Comparison of ENCODE assay signal across 22 cellular contexts in the genomic region with DNA sequence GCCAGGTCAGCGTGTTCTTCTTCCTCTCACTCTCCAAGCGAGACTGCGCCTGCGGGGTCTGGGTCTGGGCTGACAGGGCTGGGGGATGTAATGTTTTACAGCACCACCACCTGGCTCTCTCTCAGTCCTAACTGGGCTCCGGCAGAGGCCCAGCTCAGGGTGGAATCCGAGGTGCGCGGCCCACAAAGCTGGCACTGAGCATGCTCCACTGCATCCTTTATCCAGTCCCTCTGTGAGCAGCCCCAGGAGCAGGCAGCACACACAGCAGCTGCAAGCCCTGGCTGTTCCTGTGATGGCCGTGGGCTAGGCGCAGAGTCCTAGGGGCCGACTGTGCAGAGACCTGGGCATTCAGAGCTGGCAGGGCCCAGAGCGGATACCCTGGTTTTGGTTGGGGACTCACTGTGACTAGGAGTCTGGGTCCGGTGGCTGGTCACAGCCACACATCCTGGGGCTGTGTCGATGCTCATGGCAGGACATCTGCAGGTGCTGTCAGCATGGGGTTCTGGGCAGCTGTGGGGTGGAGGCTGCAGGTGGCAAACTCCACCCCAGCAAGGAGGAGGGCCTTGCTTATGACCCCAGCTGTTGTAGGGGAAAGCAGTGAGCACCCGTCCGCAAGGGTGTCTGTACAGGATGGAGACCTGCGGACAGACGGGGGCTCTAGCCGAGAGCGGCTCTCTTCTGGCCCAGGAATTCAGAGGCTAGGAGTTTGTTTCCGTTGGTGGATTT. TPM values are rescaled to one million over a fixed set of nuclear protein-coding genes. Genes with fewer than 3 reads are reported as not detected.
A peak's percentile ranks its signal among the peaks of the same experiment; 100 is the strongest.
DNase-seq lines count a peak whose midpoint lies in the region; ATAC-seq and TF ChIP-seq lines count a peak whose summit lies in the region.
"Had no signal": no experiment of that assay in that cellular context is flagged by ENCODE, and none has a peak within 500 bp of the region (broad histone marks: within the 10 kb centered on the region; RNA-seq: fewer than 3 reads in every experiment).

No MANE protein-coding gene starts in this region.

- peaks cover 8% of the 10 kb centered on the region for H3K4me1 ChIP-seq in HEK293 (ENCODE audit: control insufficient read depth, insufficient read depth, low read length)
- peaks cover 26% of the 10 kb centered on the region for H3K4me1 ChIP-seq in mammary epithelial cell (ENCODE audit: insufficient read depth, low read length)

- no peaks in the 10 kb centered on the region for H3K9me3 ChIP-seq in HEK293 (ENCODE audit: control insufficient read depth, insufficient read depth, low read depth, low read length)
- H3K9me3 ChIP-seq in mammary epithelial cell (replicated peaks; ENCODE audit: insufficient read depth, low read length) = no peaks in the 10 kb centered on the region
- H3K9me3 ChIP-seq: MG63, Peyer's patch, SJSA1, transverse colon had no signal

- no peak overlapping the region for H3K9ac ChIP-seq in mammary epithelial cell (ENCODE audit: insufficient read depth, low read length)

- peak; percentile 56 for DNase-seq in Ammon's horn (ENCODE audit: low spot score)
- no peak for DNase-seq in mammary epithelial cell
- peak; percentile 44 for DNase-seq in pons (ENCODE audit: low spot score)
- DNase-seq in SHP77 treated with DMSO at 0.1 percent for 48 hours (lab: John Stamatoyannopoulos, UW) = no peak
- no peak for DNase-seq in activated T-cell treated with anti-CD3 and anti-CD28 coated beads, Interleukin-2, amount 50 U/mL, for 1 hour
- DNase-seq: activated CD4-positive, alpha-beta T cell treated with anti-CD3 and anti-CD28 coated beads, Interleukin-2, amount 10 ng/mL, durations not matched to agents 7 days and 5 days; COR-L47; GF-D8; H9; KBM-7; MG63; NCI-H2081 treated with DMSO at 0.1 percent for 48 hours; NCI-H345; stimulated activated naive CD8-positive, alpha-beta T cell treated with anti-CD3 and anti-CD28 coated beads, Interleukin-15, Interleukin-2, amounts not matched to agents 100 U/mL and 50 U/mL, for 24 hours; transverse colon had no signal

- CTCF ChIA-PET in HEK293 (lab: Yijun Ruan, JAX) (no interaction called here), mammary epithelial cell (lab: Charles Lee; ENCODE audit: low non-redundant PET) (no interaction called here)

- no TSS peak for BruUV-seq in mammary epithelial cell (replicated peaks; lab: Mats Ljungman, UMichigan)

- POLR2A ChIA-PET in HEK293 (lab: Yijun Ruan, JAX) = no interaction called here

- intact Hi-C loops in mammary epithelial cell (cut with micrococcal nuclease) = no loop called here

- in situ Hi-C loops in mammary epithelial cell (cut with MboI; ENCODE audit: low sequenced_read_pairs in 2 of 2) = no loop called here

- TF ChIP-seq CTCF in HEK293 (tag by site-specific recombination; IDR thresholded peaks at IDR 0.05) (no peak), mammary epithelial cell (conservative IDR thresholded peaks at IDR 0.05 in 1 of 2, IDR thresholded peaks at IDR 0.05 in 1 of 2; ENCODE audit: extremely low read depth in 1 of 2, insufficient read depth in 1 of 2, low read depth in 1 of 2, low read length in 2 of 2) (no peak)

- H3K79me2 ChIP-seq in mammary epithelial cell (ENCODE audit: insufficient read depth, low read length) = no peaks in the 10 kb centered on the region

- H3K27me3 ChIP-seq in mammary epithelial cell (ENCODE audit: insufficient read depth, low read length) = no peaks in the 10 kb centered on the region
- H3K27me3 ChIP-seq: MG63, Peyer's patch, SJSA1, transverse colon had no signal

- H3K36me3 ChIP-seq in HEK293 (ENCODE audit: control insufficient read depth in 2 of 2, insufficient read depth in 1 of 2, low read length in 2 of 2) (peaks cover 0 to 40% of the 10 kb centered on the region in 2 experiments; a peak in 1 of 3 replicates), mammary epithelial cell (ENCODE audit: insufficient read depth, low read length) (no peaks in the 10 kb centered on the region)
- H3K36me3 ChIP-seq: MG63, SJSA1, transverse colon had no signal

- H3K27ac ChIP-seq in HEK293 (ENCODE audit: extremely low read depth, low read depth, low read length) (no peak overlapping the region), mammary epithelial cell (ENCODE audit: insufficient read depth, low read depth, low read length) (no peak overlapping the region)
- H3K27ac ChIP-seq: Peyer's patch, SJSA1, transverse colon had no signal

- dilution Hi-C loops in mammary epithelial cell (cut with HindIII; ENCODE audit: low sequenced_read_pairs) = no loop called here

- H4K20me1 ChIP-seq in mammary epithelial cell (ENCODE audit: insufficient read depth, low read length) = no peaks in the 10 kb centered on the region

- peak overlapping the region; percentile 54 for H2AFZ ChIP-seq in mammary epithelial cell (ENCODE audit: low read depth, low read length)

- H3K4me3 ChIP-seq in HEK293 (ENCODE audit: low read depth, low read length) (no peak overlapping the region), mammary epithelial cell (replicated peaks in 1 of 3; ENCODE audit: insufficient read depth in 1 of 3, low read depth in 2 of 3, low read length in 3 of 3) (no peak overlapping the region)
- H3K4me3 ChIP-seq: lung, MG63, Peyer's patch, SJSA1, transverse colon had no signal

- ATAC-seq in GM21367 (IDR thresholded peaks at IDR 0.05; ENCODE audit: unreplicated experiment) (no peak), GM21423 (IDR thresholded peaks at IDR 0.05; ENCODE audit: unreplicated experiment) (no peak)
- ATAC-seq: stimulated activated naive CD8-positive, alpha-beta T cell treated with anti-CD3 and anti-CD28 coated beads, Interleukin-15, Interleukin-2, amounts not matched to agents 100 U/mL and 50 U/mL, for 24 hours; WTC11 had no signal

- WGBS in mammary epithelial cell (ENCODE audit: low coverage, missing lambda C conversion rate) = 43% methylated on average over 12 of the region's 21 CpGs

- peak overlapping the region; percentile 72 for H3K4me2 ChIP-seq in mammary epithelial cell (ENCODE audit: insufficient read depth, low read depth, low read length)

TF ChIP-seq in HEK293, 187 proteins besides CTCF, POLR2A, EP300 and RAD21:
- TF ChIP-seq ZNF701 (tag by site-specific recombination; IDR thresholded peaks at IDR 0.05) = no peak
- TF ChIP-seq KLF1 (tag by site-specific recombination; IDR thresholded peaks at IDR 0.05) = no peak
- peak; percentile 56; the same call in 1 of the 2 replicates for TF ChIP-seq ZIC2 (tag by site-specific recombination; IDR thresholded peaks at IDR 0.05)
- TF ChIP-seq KLF10 (tag by site-specific recombination; IDR thresholded peaks at IDR 0.05) = no peak
- 0 out of 2 replicates have a peak, but pooled peaks have one; percentile 17 for TF ChIP-seq GLIS2 (tag by site-specific recombination; IDR thresholded peaks at IDR 0.05)
- TF ChIP-seq BCL11A (tag by site-specific recombination; IDR thresholded peaks at IDR 0.05; ENCODE audit: low read depth) = no peak

RNA-seq across cellular contexts. Expression of a gene that starts 4.0 kb away (rescaled TPM):
- total RNA-seq in mammary epithelial cell = 10 to 100 TPM; 11.5 to 17.3 TPM
- polyA plus RNA-seq in mammary epithelial cell = 6.9 TPM
- 1.9 TPM for polyA minus RNA-seq in mammary epithelial cell

RNA-seq across cellular contexts. Expression of a gene that starts 14.1 kb away (rescaled TPM):
- total RNA-seq in mammary epithelial cell = 10 to 100 TPM; 10.9 to 26.5 TPM
- polyA plus RNA-seq in mammary epithelial cell = 14.6 TPM
- 18.3 TPM for polyA minus RNA-seq in mammary epithelial cell

RNA-seq across cellular contexts. Expression of a gene that starts 33.1 kb away (rescaled TPM):
- 10 to 100 TPM; 74.8 to 99.7 TPM for total RNA-seq in mammary epithelial cell
- 358 TPM for polyA plus RNA-seq in mammary epithelial cell
- 282 TPM for polyA minus RNA-seq in mammary epithelial cell

RNA-seq across cellular contexts. Expression of a gene that starts 34.0 kb away (rescaled TPM):
- 10 to 100 TPM; 60.9 to 98.7 TPM for total RNA-seq in mammary epithelial cell
- polyA plus RNA-seq in mammary epithelial cell = 88.8 TPM
- polyA minus RNA-seq in mammary epithelial cell = 60.4 TPM

Comparison
In these comparisons a context has a peak if more than half of its experiments do, and no peak if none do; other contexts are left out.
1. DNase-seq: peak in Ammon's horn (single experiment) and pons (single experiment); none in mammary epithelial cell (single experiment), SHP77 treated with DMSO at 0.1 percent for 48 hours (single experiment) and activated T-cell treated with anti-CD3 and anti-CD28 coated beads, Interleukin-2, amount 50 U/mL, for 1 hour (single experiment).